In the genomic region with DNA sequence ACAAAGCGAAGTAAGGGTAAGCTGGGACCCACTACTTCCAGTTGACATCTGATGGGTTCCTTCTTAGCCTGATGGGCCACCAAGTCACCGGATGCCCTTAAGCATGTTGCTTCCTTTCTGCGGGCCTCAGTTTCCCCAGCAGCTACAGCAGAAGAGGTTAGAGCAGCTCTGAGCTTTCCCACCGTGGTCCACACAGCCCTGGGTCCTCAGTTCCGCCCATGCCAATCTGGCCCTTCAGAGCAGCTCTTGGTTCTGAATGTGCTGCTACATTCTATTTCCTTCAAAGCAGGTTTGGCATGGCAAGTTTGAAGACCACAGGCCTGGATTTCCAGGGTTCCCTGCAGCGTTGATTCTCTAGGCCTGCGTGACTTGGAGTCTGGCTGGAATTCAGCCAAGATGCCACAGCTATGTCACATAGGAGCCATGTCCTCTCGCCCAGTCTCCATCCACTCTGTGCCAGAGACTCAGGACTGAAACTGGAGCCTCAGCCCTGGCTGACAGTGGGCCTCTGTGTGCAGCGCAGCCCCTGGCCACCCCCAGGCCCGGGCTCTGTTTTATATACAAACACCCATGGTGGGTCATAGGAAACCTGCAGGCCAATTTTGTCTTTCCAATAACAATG, we compare ENCODE assay signal across 16 cellular contexts.
DNase-seq lines count a peak whose midpoint lies in the region; ATAC-seq and TF ChIP-seq lines count a peak whose summit lies in the region.
"Had no signal": no experiment of that assay in that cellular context is flagged by ENCODE, and none has a peak within 500 bp of the region (broad histone marks: within the 10 kb centered on the region; RNA-seq: fewer than 3 reads in every experiment).

No MANE protein-coding gene starts in this region.

- DNase-seq in Ammon's horn (ENCODE audit: low spot score), result peak; percentile 37
- DNase-seq in HT-29 (ENCODE audit: low spot score), result peak; percentile 51
- peak; percentile 49 for DNase-seq in brain microvascular endothelial cell
- DNase-seq in myocyte (ENCODE audit: low read depth), result peak; percentile 86
- no peak for DNase-seq in effector CD4-positive, alpha-beta T cell
- no peak for DNase-seq in testis
- no peak for DNase-seq in NCI-H1105 (lab: John Stamatoyannopoulos, UW)
- DNase-seq: activated naive CD4-positive, alpha-beta T cell; C1 segment of cervical spinal cord; mesendoderm; NCI-H1417 treated with DMSO at 0.1 percent for 48 hours; SIG-M5; stimulated activated CD4-positive, alpha-beta T cell treated with anti-CD3 and anti-CD28 coated beads, Interleukin-2, amount 100 ng/mL, for 48 hours; stimulated activated naive CD4-positive, alpha-beta T cell treated with Interleukin-2 at 50 U/mL for 16 hours had no signal

- H3K4me3 ChIP-seq in brain microvascular endothelial cell (ENCODE audit: low read depth, low read length) (no peak overlapping the region), testis (no peak overlapping the region)
- H3K4me3 ChIP-seq: ovary had no signal

- intact Hi-C loops in testis (cut with DNase I; ENCODE audit: low total_unique reads), result no loop called here

- H3K27me3 ChIP-seq in brain microvascular endothelial cell (replicated peaks) (no peaks in the 10 kb centered on the region), testis (no peaks in the 10 kb centered on the region)
- H3K27me3 ChIP-seq: ovary had no signal

- no peaks in the 10 kb centered on the region for H3K9me3 ChIP-seq in testis
- H3K9me3 ChIP-seq: ovary had no signal

- 87 to 88% methylated on average over 9 to 10 of the region's 10 CpGs for WGBS in testis, 2 donors

- H3K4me1 ChIP-seq in testis, result no peaks in the 10 kb centered on the region

- H3K36me3 ChIP-seq in brain microvascular endothelial cell (replicated peaks) (no peaks in the 10 kb centered on the region), testis (ENCODE audit: low read depth, missing control alignments) (no peaks in the 10 kb centered on the region)
- H3K36me3 ChIP-seq: ovary had no signal

- TF ChIP-seq CTCF in brain microvascular endothelial cell (IDR thresholded peaks at IDR 0.05; ENCODE audit: low read depth, low read length, missing control alignments) (no peak), testis (IDR thresholded peaks at IDR 0.05) (no peak)

- in situ Hi-C loops in brain microvascular endothelial cell (cut with HindIII; ENCODE audit: low pct_ligation_motif_present, low sequenced_read_pairs), result no loop called here

- TF ChIP-seq POLR2A in testis (IDR thresholded peaks at IDR 0.05), result no peak

- H3K27ac ChIP-seq in brain microvascular endothelial cell, result no peak overlapping the region
- H3K27ac ChIP-seq in testis, result no peak overlapping the region
- H3K27ac ChIP-seq: ovary had no signal

- no peak for ATAC-seq in GM19351 (IDR thresholded peaks at IDR 0.05; ENCODE audit: unreplicated experiment)

Comparison
In these comparisons a context has a peak if more than half of its experiments do, and no peak if none do; other contexts are left out.
1. DNase-seq: peak in Ammon's horn (single experiment), HT-29 (single experiment), brain microvascular endothelial cell (single experiment) and myocyte (single experiment); none in effector CD4-positive, alpha-beta T cell (single experiment), testis (single experiment) and NCI-H1105 (single experiment).